In the genomic region with DNA sequence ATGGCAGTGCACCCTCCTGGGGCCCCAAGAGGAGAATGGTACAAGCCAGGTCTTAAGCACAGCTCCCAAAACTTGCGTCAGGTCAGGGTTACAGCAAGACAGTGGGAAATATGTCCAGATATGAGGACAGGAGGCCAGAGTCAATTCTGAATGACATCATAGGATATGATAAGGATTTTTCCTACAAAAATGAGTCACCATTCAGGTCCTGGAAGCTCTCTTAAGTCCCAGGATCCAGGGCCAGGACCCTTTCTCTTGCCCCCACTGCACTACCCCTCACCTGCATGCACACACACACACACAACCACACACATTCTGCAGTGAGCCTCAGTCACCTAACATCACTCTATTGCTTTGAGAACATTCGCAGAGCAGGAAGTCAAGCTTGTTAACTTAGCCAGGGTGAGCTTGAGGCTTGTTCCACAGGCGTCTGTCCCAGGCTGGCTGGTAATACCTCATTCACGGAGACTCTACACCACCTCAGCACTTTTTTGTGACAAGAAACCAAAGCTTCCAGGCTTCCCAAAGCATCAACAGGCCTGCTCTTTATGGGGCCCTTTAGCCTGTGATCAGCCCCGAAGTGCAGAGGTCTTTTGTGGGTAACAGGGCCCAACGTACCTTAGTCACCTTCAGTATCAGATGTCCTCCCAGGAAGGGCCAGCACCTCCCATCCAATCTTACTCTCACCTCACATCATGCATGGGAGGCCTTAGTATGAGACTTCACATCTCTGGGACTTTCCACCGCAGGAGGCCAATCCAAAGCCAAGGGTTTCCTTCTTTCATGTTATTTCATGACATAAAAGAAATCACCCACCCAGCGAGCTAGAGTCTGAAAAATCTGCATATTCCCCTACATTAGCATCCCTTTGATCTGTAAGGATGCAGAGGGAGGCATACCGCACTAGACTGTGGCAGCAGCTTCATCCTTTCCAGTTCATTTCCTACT, we compare ENCODE assay signal across 1 cellular context.
A peak's percentile ranks its signal among the peaks of the same experiment; 100 is the strongest.
TF ChIP-seq lines count a peak whose summit lies in the region.

No MANE protein-coding gene starts in this region.

TF ChIP-seq in IMR-90, 13 proteins besides CTCF, POLR2A, EP300 and RAD21:
- TF ChIP-seq CEBPB (IDR thresholded peaks at IDR 0.05; ENCODE audit: low read depth, low read length) (peak; percentile 44; the same call in 1 of the 2 replicates), SMC3 (IDR thresholded peaks at IDR 0.05; ENCODE audit: low read depth, low read length) (no peak), FOS (IDR thresholded peaks at IDR 0.05; ENCODE audit: low read depth, low read length) (peak; percentile 45; the same call in 1 of the 2 replicates), NFE2L2 (IDR thresholded peaks at IDR 0.05; ENCODE audit: low read depth, low read length) (no peak)
